Comparison of ENCODE assay signal across 10 cellular contexts in genomic region chr15:40313531-40314398, GRCh38. TPM values are rescaled to one million over a fixed set of nuclear protein-coding genes. Genes with fewer than 3 reads are reported as not detected.
DNase-seq lines count a peak whose midpoint lies in the region; ATAC-seq, FAIRE-seq and TF ChIP-seq lines count a peak whose summit lies in the region.
"Had no signal": no experiment of that assay in that cellular context is flagged by ENCODE, and none has a peak within 500 bp of the region (broad histone marks: within the 10 kb centered on the region; RNA-seq: fewer than 3 reads in every experiment).

No MANE protein-coding gene starts in this region.

- FAIRE-seq in GM12891 (lab: Jason Lieb, UNC), result no peak

- H3K9me3 ChIP-seq in CD8-positive, alpha-beta T cell (ENCODE audit: low read length), result no peaks in the 10 kb centered on the region
- H3K9me3 ChIP-seq: tibial nerve had no signal

- H3K4me1 Mint-ChIP-seq in CD8-positive, alpha-beta T cell (ENCODE audit: low read depth), result peaks cover 34% of the 10 kb centered on the region

- intact Hi-C loops in CD8-positive, alpha-beta T cell (cut with DNase I, micrococcal nuclease), result loop anchor here in 1 of 2 experiments (1.0 kb wide), 1 partner anchor 96 kb away; no protein-coding TSS in a partner anchor
- intact Hi-C loops in head of caudate nucleus (cut with DNase I), result no loop called here

- H3K27me3 ChIP-seq in CD8-positive, alpha-beta T cell (ENCODE audit: insufficient read depth, low read length), result no peaks in the 10 kb centered on the region

- H3K9me3 Mint-ChIP-seq in CD8-positive, alpha-beta T cell, result no peaks in the 10 kb centered on the region

- ATAC-seq in CD8-positive, alpha-beta T cell, result peak; percentile 77
- ATAC-seq in HG02678 (IDR thresholded peaks at IDR 0.05; ENCODE audit: unreplicated experiment) (no peak), GM18517 (IDR thresholded peaks at IDR 0.05; ENCODE audit: unreplicated experiment) (no peak)

- H3K4me3 ChIP-seq in CD8-positive, alpha-beta T cell (ENCODE audit: low read depth, low read length), result no peak overlapping the region
- H3K4me3 ChIP-seq: tibial nerve had no signal

- no peak for TF ChIP-seq POLR2A in GM12891 (IDR thresholded peaks at IDR 0.05; ENCODE audit: low read depth, low read length)

- H3K27me3 Mint-ChIP-seq in CD8-positive, alpha-beta T cell (ENCODE audit: low read depth), result no peaks in the 10 kb centered on the region

- no peaks in the 10 kb centered on the region for H3K36me3 Mint-ChIP-seq in CD8-positive, alpha-beta T cell

- no peak for TF ChIP-seq CTCF in CD8-positive, alpha-beta T cell (IDR thresholded peaks at IDR 0.05)

- H3K36me3 ChIP-seq in CD8-positive, alpha-beta T cell (ENCODE audit: insufficient read depth, low read length), result no peaks in the 10 kb centered on the region
- H3K36me3 ChIP-seq: tibial nerve had no signal

- peaks cover 25% of the 10 kb centered on the region for H3K4me1 ChIP-seq in CD8-positive, alpha-beta T cell (ENCODE audit: insufficient read depth, low read length)

- DNase-seq in CD8-positive, alpha-beta T cell, result peak in 5 of 7 experiments; percentile 40 to 76 (median 66)
- peak; percentile 59 for DNase-seq in KG1 (lab: John Stamatoyannopoulos, UW)
- peak; percentile 34 for DNase-seq in OCI-M1 (lab: John Stamatoyannopoulos, UW)
- DNase-seq in head of caudate nucleus, result peak in 35 of 42 donors; percentile 29 to 89 (median 62)
- peak; percentile 75 for DNase-seq in ureter (ENCODE audit: low spot score)
- no peak for DNase-seq in GM12891 (ENCODE audit: insufficient read length, low spot score)

- peak overlapping the region; percentile 24 for H3K27ac ChIP-seq in CD8-positive, alpha-beta T cell (ENCODE audit: low read depth, low read length)
- H3K27ac ChIP-seq: tibial nerve had no signal

- H3K4me3 Mint-ChIP-seq in CD8-positive, alpha-beta T cell, result peak overlapping the region; percentile 49

- CTCF ChIA-PET in CD8-positive, alpha-beta T cell (lab: Charles Lee), result interaction anchor here (0.7 to 23.9 kb wide), 9 partner anchors 6 to 593 kb away, joined by 3 to 541 read pairs (median 4); partner anchors contain the start of genes ANKRD63, CCDC9B and INAFM2

- H3K27ac Mint-ChIP-seq in CD8-positive, alpha-beta T cell, result peak overlapping the region; percentile 85

- POLR2A ChIA-PET in CD8-positive, alpha-beta T cell (lab: Charles Lee), result interaction anchor here (0.6 to 1.3 kb wide), 4 partner anchors 9 to 26 kb away, joined by 3 to 4 read pairs (median 4); no protein-coding TSS in a partner anchor

TF ChIP-seq in GM12891, 5 proteins besides CTCF, POLR2A, EP300 and RAD21:
- TF ChIP-seq PAX5 (IDR thresholded peaks at IDR 0.05; ENCODE audit: insufficient read depth, low read length, severe bottlenecking) (no peak), POLR2AphosphoS5 (IDR thresholded peaks at IDR 0.05; ENCODE audit: low read depth, low read length) (no peak), SPI1 (IDR thresholded peaks at IDR 0.05; ENCODE audit: low read depth, low read length) (no peak), TAF1 (IDR thresholded peaks at IDR 0.05; ENCODE audit: low read depth, low read length) (no peak), POU2F2 (IDR thresholded peaks at IDR 0.05; ENCODE audit: low read depth, low read length) (no peak)

RNA-seq across cellular contexts. Expression of gene PLCB2, which starts 6.0 kb away (rescaled TPM):
- total RNA-seq in CD8-positive, alpha-beta T cell, result 100 to 1,000 TPM; 154 to 167 TPM
- total RNA-seq in ureter, result 26.9 TPM
- 22.2 TPM for polyA plus RNA-seq in GM12891 (2012; ENCODE audit: low read depth, missing spikeins)

RNA-seq across cellular contexts. Expression of gene INAFM2, which starts 9.7 kb away (rescaled TPM):
- total RNA-seq in CD8-positive, alpha-beta T cell, result 1 to 10 TPM; 4.3 to 8.1 TPM
- total RNA-seq in ureter, result 26.2 TPM
- 3.0 TPM for polyA plus RNA-seq in GM12891 (2012; ENCODE audit: low read depth, missing spikeins)

RNA-seq across cellular contexts. Expression of gene CCDC9B, which starts 27.0 kb away (rescaled TPM):
- total RNA-seq in CD8-positive, alpha-beta T cell, result 1 to 10 TPM in 1 of 2 experiments, under 1 TPM in 1; 0.60 to 1.1 TPM
- total RNA-seq in ureter, result 56.5 TPM
- polyA plus RNA-seq in GM12891 (2012; ENCODE audit: low read depth, missing spikeins), result 0.06 TPM

RNA-seq across cellular contexts. Expression of gene ANKRD63, which starts 30.9 kb away (rescaled TPM):
- total RNA-seq in CD8-positive, alpha-beta T cell, result not detected
- total RNA-seq in ureter, result not detected
- not detected for polyA plus RNA-seq in GM12891 (2012; ENCODE audit: low read depth, missing spikeins)
- total RNA-seq: lower leg skin, tibial nerve had no signal

RNA-seq across cellular contexts. Expression of gene PHGR1, which starts 37.1 kb away (rescaled TPM):
- not detected for total RNA-seq in CD8-positive, alpha-beta T cell
- total RNA-seq in ureter, result not detected
- polyA plus RNA-seq in GM12891 (2012; ENCODE audit: low read depth, missing spikeins), result not detected
- total RNA-seq: tibial nerve had no signal

Comparison
In these comparisons a context has a peak if more than half of its experiments do, and no peak if none do; other contexts are left out.
1. RNA of gene CCDC9B, which starts 27.0 kb away (total RNA-seq): 56.5 TPM in ureter (single experiment); 0.60 to 1.1 TPM in CD8-positive, alpha-beta T cell; every median in the first group is over 10 times any median in the second.